ENCODE assay signal across 8 cellular contexts in the genomic region with DNA sequence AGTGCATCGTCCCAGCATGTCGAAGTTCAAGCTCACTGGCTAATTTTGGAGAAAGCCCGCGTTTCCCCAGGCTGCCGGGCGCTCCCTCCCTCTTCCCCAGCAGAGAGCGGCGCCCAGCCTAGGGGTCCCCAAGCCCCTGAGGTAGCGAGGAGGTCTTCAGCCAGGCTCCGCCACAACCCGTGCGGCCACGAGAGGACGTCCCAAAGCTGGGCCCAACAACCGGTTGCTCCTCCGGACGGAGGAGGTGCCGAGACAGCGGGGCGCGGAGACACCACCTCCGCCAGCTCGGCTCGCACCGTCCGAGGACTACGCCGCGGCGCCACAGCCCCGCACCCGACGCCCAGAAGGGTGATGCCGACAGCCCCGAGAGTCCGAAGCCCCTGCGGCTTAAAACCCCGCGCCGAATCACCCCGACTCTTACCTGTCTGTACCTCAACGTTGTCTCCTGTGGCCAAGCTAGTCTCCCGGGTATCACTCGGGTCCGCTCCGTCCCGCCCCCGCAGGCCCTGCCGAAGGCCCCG. TPM values are rescaled to one million over a fixed set of nuclear protein-coding genes. Genes with fewer than 3 reads are reported as not detected.
DNase-seq lines count a peak whose midpoint lies in the region; ATAC-seq and TF ChIP-seq lines count a peak whose summit lies in the region.

A gene with protein sequence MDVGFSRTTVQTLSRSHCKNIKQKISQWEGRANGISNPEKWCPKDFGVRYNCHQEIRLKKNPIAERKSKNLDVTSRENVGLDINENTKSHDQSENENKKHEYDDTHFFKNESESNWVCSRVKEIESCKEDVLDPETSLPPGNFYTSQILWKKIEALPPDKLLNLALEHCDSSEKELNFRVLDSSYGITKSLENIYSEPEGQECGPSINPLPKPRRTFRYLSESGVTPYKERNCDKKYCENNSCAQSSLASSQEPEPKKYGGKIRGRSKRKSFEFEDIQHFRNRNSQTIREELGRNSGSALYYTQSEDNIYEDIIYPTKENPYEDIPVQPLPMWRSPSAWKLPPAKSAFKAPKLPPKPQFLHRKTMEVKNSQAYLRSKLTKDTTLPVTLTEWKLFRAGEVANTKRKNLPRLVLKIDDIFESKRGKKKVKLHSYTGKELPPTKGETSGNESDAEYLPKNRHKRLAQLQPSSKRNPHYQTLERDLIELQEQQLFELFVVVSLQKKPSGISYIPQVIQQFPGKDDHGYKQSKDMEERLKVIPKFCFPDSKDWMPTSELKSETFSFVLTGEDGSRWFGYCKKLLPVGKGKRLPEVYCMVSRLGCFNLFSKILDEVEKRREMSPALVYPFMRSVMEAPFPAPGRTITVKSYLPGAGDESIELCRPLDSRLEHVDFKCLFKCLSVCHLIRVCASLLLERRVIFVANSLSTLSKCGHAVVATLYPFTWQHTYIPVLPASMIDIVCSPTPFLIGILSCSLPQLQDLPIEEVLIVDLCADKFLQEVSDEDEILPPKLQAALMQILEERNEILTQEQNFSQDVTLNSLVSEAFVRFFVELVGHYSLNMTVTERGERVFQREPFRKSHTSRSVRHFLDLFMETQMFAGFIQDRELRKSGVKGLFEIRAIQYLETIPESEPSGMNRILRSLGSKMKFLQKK (minus strand): TSS at position 488 of the 521 bp plus-strand sequence. CDS start 44,065 bp downstream, outside the sequence.

- in situ Hi-C loops in brain microvascular endothelial cell (cut with HindIII; ENCODE audit: low pct_ligation_motif_present, low sequenced_read_pairs): no loop called here

- H3K27ac Mint-ChIP-seq in type B pancreatic cell: peak within 1 kb of the TSS; percentile 100

- 0 to 1% methylated on average over 32 to 39 of the region's 50 CpGs for WGBS in lower leg skin, 2 donors

- TF ChIP-seq POLR2A in lower leg skin (IDR thresholded peaks at IDR 0.05): no peak

- no peaks in the 10 kb centered on the region for H3K36me3 ChIP-seq in brain microvascular endothelial cell (replicated peaks)

- DNase-seq in HT-29 (ENCODE audit: low spot score) (peak; percentile 1), brain microvascular endothelial cell (no peak), lower leg skin (ENCODE audit: low spot score in 2 of 2) (no peak), type B pancreatic cell (ENCODE audit: extremely low spot score, unreplicated experiment) (peak; percentile 85), NCI-H2171 (lab: John Stamatoyannopoulos, UW) (no peak), NOMO-1 treated with dmso at 0.1 percent for 144 hours (lab: John Stamatoyannopoulos, UW; ENCODE audit: unreplicated experiment) (no peak)

- H3K4me3 ChIP-seq in brain microvascular endothelial cell (ENCODE audit: low read depth, low read length) (peak within 1 kb of the TSS; percentile 76), lower leg skin (ENCODE audit: low read depth, poor library complexity, severe bottlenecking) (peak within 1 kb of the TSS; percentile 65)

- H3K27me3 ChIP-seq in brain microvascular endothelial cell (replicated peaks): no peaks in the 10 kb centered on the region

- peak within 1 kb of the TSS; percentile 98 for H3K4me3 Mint-ChIP-seq in type B pancreatic cell

- H3K36me3 Mint-ChIP-seq in type B pancreatic cell: no peaks in the 10 kb centered on the region

- TF ChIP-seq CTCF in GM12872 (IDR thresholded peaks at IDR 0.05; ENCODE audit: insufficient read depth, low read depth, low read length): 0 out of 3 replicates have a peak, but pooled peaks have one; percentile 12
- TF ChIP-seq CTCF in brain microvascular endothelial cell (IDR thresholded peaks at IDR 0.05; ENCODE audit: low read depth, low read length, missing control alignments): peak; percentile 20
- no peak for TF ChIP-seq CTCF in lower leg skin (IDR thresholded peaks at IDR 0.05)
- TF ChIP-seq CTCF in type B pancreatic cell (conservative IDR thresholded peaks at IDR 0.05): no peak

- ATAC-seq in GM21526 (IDR thresholded peaks at IDR 0.05; ENCODE audit: low FRiP score, unreplicated experiment): peak; percentile 60

- peaks cover 10% of the 10 kb centered on the region for H3K4me1 Mint-ChIP-seq in type B pancreatic cell (ENCODE audit: unreplicated experiment)

- no peaks in the 10 kb centered on the region for H3K9me3 Mint-ChIP-seq in type B pancreatic cell

- peak within 1 kb of the TSS; percentile 5 for H3K27ac ChIP-seq in brain microvascular endothelial cell

- H3K27me3 Mint-ChIP-seq in type B pancreatic cell: peaks cover 43% of the 10 kb centered on the region

- intact Hi-C loops in lower leg skin (cut with DNase I; ENCODE audit: low total_unique reads): no loop called here

RNA-seq across cellular contexts. Expression of the gene that starts here (rescaled TPM):
- total RNA-seq in HT-29 (2014; rRNA removed; shearing (Covaris generic)): not detected in 2 replicates
- total RNA-seq in lower leg skin: 10 to 100 TPM; 43.0 to 61.2 (median 52.5) TPM
- total RNA-seq in type B pancreatic cell (ENCODE audit: low replicate concordance): 3.6 and 8.8 TPM in 2 replicates

Comparison
In these comparisons a context has a peak if more than half of its experiments do, and no peak if none do; other contexts are left out.
1. Peak in DNase-seq in HT-29; RNA of the gene not detected or under 1 TPM.
2. CTCF ChIP-seq: peak in GM12872 (single experiment) and brain microvascular endothelial cell (single experiment); none in lower leg skin (0 of 3) and type B pancreatic cell (single experiment).